ENCODE assay signal across 21 cellular contexts in the genomic region with DNA sequence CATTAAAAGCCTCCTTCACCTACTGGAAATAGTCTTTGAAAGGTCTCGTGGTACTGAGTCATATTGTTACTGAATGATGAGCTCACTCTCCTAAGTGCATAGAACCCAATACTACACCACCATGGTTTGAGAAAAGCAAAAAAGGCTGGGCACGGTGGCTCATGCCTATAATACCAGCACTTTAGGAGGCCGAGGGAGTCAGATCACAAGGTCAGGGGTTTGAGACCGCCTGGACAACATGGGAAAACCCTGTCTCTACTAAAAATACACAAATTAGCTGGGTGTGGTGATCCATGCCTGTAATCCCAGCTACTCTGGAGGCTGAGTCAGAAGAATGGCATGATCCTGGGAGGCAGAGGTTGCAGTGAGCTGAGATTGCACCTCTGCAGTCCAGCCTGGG. TPM values are rescaled to one million over a fixed set of nuclear protein-coding genes. Genes with fewer than 3 reads are reported as not detected.
DNase-seq lines count a peak whose midpoint lies in the region; ATAC-seq, FAIRE-seq and TF ChIP-seq lines count a peak whose summit lies in the region.
"Had no signal": no experiment of that assay in that cellular context is flagged by ENCODE, and none has a peak within 500 bp of the region (broad histone marks: within the 10 kb centered on the region; RNA-seq: fewer than 3 reads in every experiment).

No MANE protein-coding gene starts in this region.

- FAIRE-seq in urothelium cell line (lab: Jason Lieb, UNC) = no peak

- TF ChIP-seq CTCF in epithelial cell of proximal tubule (conservative IDR thresholded peaks at IDR 0.05; ENCODE audit: low read depth, low read length) = no peak
- TF ChIP-seq CTCF in activated CD8-positive, alpha-beta T cell treated with anti-CD3 and anti-CD28 coated beads for 36 hours (IDR thresholded peaks at IDR 0.05) = no peak

- H3K36me3 Mint-ChIP-seq in activated CD8-positive, alpha-beta T cell treated with anti-CD3 and anti-CD28 coated beads for 36 hours (ENCODE audit: low read depth) = no peaks in the 10 kb centered on the region
- H3K36me3 Mint-ChIP-seq: CD4-positive, alpha-beta memory T cell; memory B cell had no signal

- intact Hi-C loops in activated CD8-positive, alpha-beta T cell treated with anti-CD3 and anti-CD28 coated beads for 36 hours (cut with micrococcal nuclease) = no loop called here

- H3K4me1 Mint-ChIP-seq in activated CD8-positive, alpha-beta T cell treated with anti-CD3 and anti-CD28 coated beads for 36 hours (ENCODE audit: low read depth) = no peaks in the 10 kb centered on the region
- H3K4me1 Mint-ChIP-seq: activated naive CD8-positive, alpha-beta T cell treated with anti-CD3 and anti-CD28 coated beads, Interleukin-2, amount 50 U/mL, for 24 hours; CD4-positive, alpha-beta memory T cell; memory B cell; nephron had no signal

- H3K4me3 Mint-ChIP-seq in activated CD8-positive, alpha-beta T cell treated with anti-CD3 and anti-CD28 coated beads for 36 hours = no peak overlapping the region
- H3K4me3 Mint-ChIP-seq: activated naive CD8-positive, alpha-beta T cell treated with anti-CD3 and anti-CD28 coated beads, Interleukin-2, amount 50 U/mL, for 24 hours; CD4-positive, alpha-beta memory T cell; memory B cell; nephron had no signal

- no peak overlapping the region for H3K4me3 ChIP-seq in epithelial cell of proximal tubule (ENCODE audit: low read depth, low read length)
- H3K4me3 ChIP-seq: cardiac muscle cell, esophagus muscularis mucosa, heart left ventricle, prostate gland, spleen had no signal

- POLR2A ChIA-PET in activated CD8-positive, alpha-beta T cell treated with anti-CD3 and anti-CD28 coated beads for 36 hours (lab: Charles Lee) = no interaction called here

- DNase-seq in GM04503 (ENCODE audit: low read depth) (peak; percentile 20), NCI-H226 (peak; percentile 88), epithelial cell of proximal tubule (ENCODE audit: low read depth) (peak; percentile 63), urothelium cell line (ENCODE audit: low spot score) (peak; percentile 62), NCI-H1092 (lab: John Stamatoyannopoulos, UW) (no peak), OCI-M1 (lab: John Stamatoyannopoulos, UW) (no peak)
- no peak for DNase-seq in activated CD8-positive, alpha-beta T cell treated with anti-CD3 and anti-CD28 coated beads for 36 hours
- DNase-seq: activated naive CD8-positive, alpha-beta T cell treated with anti-CD3 and anti-CD28 coated beads, Interleukin-2, amount 50 U/mL, for 24 hours; activated T-cell treated with anti-CD3 and anti-CD28 coated beads, Interleukin-2, amount 50 U/mL, for 48 hours; CD4-positive, alpha-beta memory T cell; DND-41; heart left ventricle; IMR-90; NCI-H1048; NCI-H526 treated with DMSO at 0.1 percent for 48 hours; spleen had no signal

- H3K27me3 Mint-ChIP-seq in activated CD8-positive, alpha-beta T cell treated with anti-CD3 and anti-CD28 coated beads for 36 hours = peaks cover 8% of the 10 kb centered on the region
- H3K27me3 Mint-ChIP-seq: memory B cell had no signal

- no peak overlapping the region for H3K27ac Mint-ChIP-seq in activated CD8-positive, alpha-beta T cell treated with anti-CD3 and anti-CD28 coated beads for 36 hours
- H3K27ac Mint-ChIP-seq: activated naive CD8-positive, alpha-beta T cell treated with anti-CD3 and anti-CD28 coated beads, Interleukin-2, amount 50 U/mL, for 24 hours; CD4-positive, alpha-beta memory T cell; memory B cell; nephron had no signal

- CTCF ChIA-PET in activated CD8-positive, alpha-beta T cell treated with anti-CD3 and anti-CD28 coated beads for 36 hours (lab: Charles Lee) = no interaction called here

- H3K9me3 Mint-ChIP-seq in activated CD8-positive, alpha-beta T cell treated with anti-CD3 and anti-CD28 coated beads for 36 hours = peaks cover 3% of the 10 kb centered on the region
- H3K9me3 Mint-ChIP-seq: activated naive CD8-positive, alpha-beta T cell treated with anti-CD3 and anti-CD28 coated beads, Interleukin-2, amount 50 U/mL, for 24 hours had no signal

- no peak for ATAC-seq in activated CD8-positive, alpha-beta T cell treated with anti-CD3 and anti-CD28 coated beads for 36 hours
- ATAC-seq: activated naive CD8-positive, alpha-beta T cell treated with anti-CD3 and anti-CD28 coated beads, Interleukin-2, amount 50 U/mL, for 24 hours; heart left ventricle had no signal

RNA-seq across cellular contexts. Expression of gene HNRNPCL1, which starts 3.3 kb away (rescaled TPM):
- total RNA-seq in epithelial cell of proximal tubule = not detected in 2 replicates
- not detected for total RNA-seq in activated CD8-positive, alpha-beta T cell treated with anti-CD3 and anti-CD28 coated beads for 36 hours
- total RNA-seq: cardiac muscle cell; CD4-positive, alpha-beta memory T cell; esophagus muscularis mucosa; heart left ventricle; IMR-90; prostate gland; spleen had no signal

RNA-seq across cellular contexts. Expression of gene PRAMEF2, which starts 5.1 kb away (rescaled TPM):
- not detected in 2 replicates for total RNA-seq in epithelial cell of proximal tubule
- not detected for total RNA-seq in activated CD8-positive, alpha-beta T cell treated with anti-CD3 and anti-CD28 coated beads for 36 hours
- total RNA-seq: cardiac muscle cell; CD4-positive, alpha-beta memory T cell; esophagus muscularis mucosa; heart left ventricle; IMR-90; prostate gland; spleen had no signal

RNA-seq across cellular contexts. Expression of gene PRAMEF11, which starts 20.6 kb away (rescaled TPM):
- not detected in 2 replicates for total RNA-seq in epithelial cell of proximal tubule
- not detected for total RNA-seq in activated CD8-positive, alpha-beta T cell treated with anti-CD3 and anti-CD28 coated beads for 36 hours
- total RNA-seq: cardiac muscle cell; CD4-positive, alpha-beta memory T cell; esophagus muscularis mucosa; heart left ventricle; IMR-90; prostate gland; spleen had no signal

RNA-seq across cellular contexts. Expression of gene PRAMEF4, which starts 34.2 kb away (rescaled TPM):
- total RNA-seq in epithelial cell of proximal tubule = not detected in 2 replicates
- not detected for total RNA-seq in activated CD8-positive, alpha-beta T cell treated with anti-CD3 and anti-CD28 coated beads for 36 hours
- total RNA-seq: cardiac muscle cell; CD4-positive, alpha-beta memory T cell; esophagus muscularis mucosa; heart left ventricle; IMR-90; prostate gland; spleen had no signal

RNA-seq across cellular contexts. Expression of gene PRAMEF10, which starts 46.3 kb away (rescaled TPM):
- not detected in 2 replicates for total RNA-seq in epithelial cell of proximal tubule
- total RNA-seq in activated CD8-positive, alpha-beta T cell treated with anti-CD3 and anti-CD28 coated beads for 36 hours = not detected
- total RNA-seq: cardiac muscle cell; CD4-positive, alpha-beta memory T cell; esophagus muscularis mucosa; heart left ventricle; IMR-90; prostate gland; spleen had no signal

Comparison
In these comparisons a context has a peak if more than half of its experiments do, and no peak if none do; other contexts are left out.
1. DNase-seq: peak in GM04503 (single experiment), NCI-H226 (single experiment), epithelial cell of proximal tubule (single experiment) and urothelium cell line (single experiment); none in NCI-H1092 (single experiment), OCI-M1 (single experiment) and activated CD8-positive, alpha-beta T cell treated with anti-CD3 and anti-CD28 coated beads for 36 hours (single experiment).